1 cellular context compared by ENCODE assay signal in genomic region chrX:153927936-153928760, GRCh38.
TF ChIP-seq lines count a peak whose summit lies in the region.

No MANE protein-coding gene starts in this region.

TF ChIP-seq in HepG2, 621 proteins besides CTCF, POLR2A, EP300 and RAD21 (continued from another document and continues in another):
- no peak for TF ChIP-seq ZNF570 (CRISPR knock-in tag; IDR thresholded peaks at IDR 0.05; ENCODE audit: borderline replicate concordance)
- no peak for TF ChIP-seq ZNF333 (CRISPR knock-in tag; IDR thresholded peaks at IDR 0.05; ENCODE audit: borderline replicate concordance)
- TF ChIP-seq THAP11 (CRISPR knock-in tag; IDR thresholded peaks at IDR 0.05) = peak; percentile 75
- no peak for TF ChIP-seq NFKBIZ (CRISPR knock-in tag; IDR thresholded peaks at IDR 0.05)
- TF ChIP-seq NCOR1 (IDR thresholded peaks at IDR 0.05; ENCODE audit: borderline replicate concordance, low read length) = peak; percentile 17; the same call in 1 of the 2 replicates
- no peak for TF ChIP-seq ZNF414 (CRISPR knock-in tag; IDR thresholded peaks at IDR 0.05)
- TF ChIP-seq MLXIP (CRISPR knock-in tag; IDR thresholded peaks at IDR 0.05; ENCODE audit: borderline replicate concordance) = no peak
- 0 out of 2 replicates have a peak, but pooled peaks have one; percentile 8 for TF ChIP-seq NCOA2 (CRISPR knock-in tag; IDR thresholded peaks at IDR 0.05)
- 0 out of 2 replicates have a peak, but pooled peaks have one; percentile 6 for TF ChIP-seq NKX3-1 (CRISPR knock-in tag; IDR thresholded peaks at IDR 0.05)
- TF ChIP-seq ZNF609 (CRISPR knock-in tag; IDR thresholded peaks at IDR 0.05; ENCODE audit: borderline replicate concordance) = no peak; the same call in 1 of the 2 replicates
- peak; percentile 72; the same call in 1 of the 2 replicates for TF ChIP-seq ARNT2 (CRISPR knock-in tag; IDR thresholded peaks at IDR 0.05; ENCODE audit: low read depth)
- no peak for TF ChIP-seq BRCA1 (CRISPR knock-in tag; IDR thresholded peaks at IDR 0.05)
- no peak for TF ChIP-seq ZNF547 (CRISPR knock-in tag; IDR thresholded peaks at IDR 0.05)
- no peak for TF ChIP-seq ZNF569 (CRISPR knock-in tag; IDR thresholded peaks at IDR 0.05; ENCODE audit: borderline replicate concordance)
- no peak for TF ChIP-seq ZNF670 (CRISPR knock-in tag; IDR thresholded peaks at IDR 0.05; ENCODE audit: borderline replicate concordance)
- TF ChIP-seq ZNF253 (CRISPR knock-in tag; IDR thresholded peaks at IDR 0.05; ENCODE audit: borderline replicate concordance) = no peak
- TF ChIP-seq POLR2AphosphoS5 (IDR thresholded peaks at IDR 0.05; ENCODE audit: low read depth, low read length) = peak; percentile 62
- no peak for TF ChIP-seq ZNF704 (CRISPR knock-in tag; IDR thresholded peaks at IDR 0.05; ENCODE audit: borderline replicate concordance)
- 0 out of 2 replicates have a peak, but pooled peaks have one; percentile 21 for TF ChIP-seq ZKSCAN8 (CRISPR knock-in tag; IDR thresholded peaks at IDR 0.05; ENCODE audit: borderline replicate concordance)
- peak; percentile 50 for TF ChIP-seq ZNF639 (CRISPR knock-in tag; conservative IDR thresholded peaks at IDR 0.05)
- TF ChIP-seq FOXA3 (CRISPR knock-in tag; IDR thresholded peaks at IDR 0.05) = 0 out of 2 replicates have a peak, but pooled peaks have one; percentile 11
- peak; percentile 75 for TF ChIP-seq USF2 (IDR thresholded peaks at IDR 0.05; ENCODE audit: low read depth, low read length)
- TF ChIP-seq USF2 (CRISPR knock-in tag; IDR thresholded peaks at IDR 0.05; ENCODE audit: borderline replicate concordance) = peak; percentile 89; the same call in 1 of the 2 replicates
- 0 out of 2 replicates have a peak, but pooled peaks have one; percentile 64 for TF ChIP-seq SRY (CRISPR knock-in tag; IDR thresholded peaks at IDR 0.05)
- no peak for TF ChIP-seq ZNF430 (CRISPR knock-in tag; IDR thresholded peaks at IDR 0.05)
- TF ChIP-seq AKNA (CRISPR knock-in tag; IDR thresholded peaks at IDR 0.05; ENCODE audit: borderline replicate concordance) = no peak
- no peak for TF ChIP-seq ZNF747 (CRISPR knock-in tag; IDR thresholded peaks at IDR 0.05; ENCODE audit: borderline replicate concordance)
- TF ChIP-seq EEA1 (CRISPR knock-in tag; IDR thresholded peaks at IDR 0.05; ENCODE audit: borderline replicate concordance) = no peak
- no peak for TF ChIP-seq RARA (CRISPR knock-in tag; IDR thresholded peaks at IDR 0.05)
- no peak for TF ChIP-seq MYC (CRISPR knock-in tag; IDR thresholded peaks at IDR 0.05; ENCODE audit: borderline replicate concordance)
- TF ChIP-seq YEATS2 (CRISPR knock-in tag; IDR thresholded peaks at IDR 0.05; ENCODE audit: borderline replicate concordance) = peak; percentile 22; the same call in 1 of the 2 replicates
- no peak for TF ChIP-seq ZNF260 (CRISPR knock-in tag; IDR thresholded peaks at IDR 0.05; ENCODE audit: borderline replicate concordance, low read depth)
- TF ChIP-seq GABPB1 (CRISPR knock-in tag; IDR thresholded peaks at IDR 0.05) = peak; percentile 92
- TF ChIP-seq MED1 (CRISPR knock-in tag; IDR thresholded peaks at IDR 0.05) = peak; percentile 46; the same call in 1 of the 2 replicates
- TF ChIP-seq ZBTB49 (CRISPR knock-in tag; IDR thresholded peaks at IDR 0.05; ENCODE audit: borderline replicate concordance) = no peak
- no peak for TF ChIP-seq SYNCRIP (IDR thresholded peaks at IDR 0.05; ENCODE audit: insufficient read depth, low read depth, low read length)
- peak; percentile 78 for TF ChIP-seq AGO1 (IDR thresholded peaks at IDR 0.05; ENCODE audit: low read depth, low read length, poor library complexity, severe bottlenecking)
- no peak for TF ChIP-seq ZNF205 (CRISPR knock-in tag; IDR thresholded peaks at IDR 0.05)
- 0 out of 2 replicates have a peak, but pooled peaks have one; percentile 4 for TF ChIP-seq ZNF709 (CRISPR knock-in tag; IDR thresholded peaks at IDR 0.05)
- TF ChIP-seq MEIS2 (CRISPR knock-in tag; IDR thresholded peaks at IDR 0.05) = peak; percentile 59; the same call in 1 of the 2 replicates
- no peak for TF ChIP-seq DNMT3B (CRISPR knock-in tag; conservative IDR thresholded peaks at IDR 0.05)
- TF ChIP-seq JUND (CRISPR knock-in tag; IDR thresholded peaks at IDR 0.05) = no peak
